ENCODE assay signal across 1 cellular context in the genomic region with DNA sequence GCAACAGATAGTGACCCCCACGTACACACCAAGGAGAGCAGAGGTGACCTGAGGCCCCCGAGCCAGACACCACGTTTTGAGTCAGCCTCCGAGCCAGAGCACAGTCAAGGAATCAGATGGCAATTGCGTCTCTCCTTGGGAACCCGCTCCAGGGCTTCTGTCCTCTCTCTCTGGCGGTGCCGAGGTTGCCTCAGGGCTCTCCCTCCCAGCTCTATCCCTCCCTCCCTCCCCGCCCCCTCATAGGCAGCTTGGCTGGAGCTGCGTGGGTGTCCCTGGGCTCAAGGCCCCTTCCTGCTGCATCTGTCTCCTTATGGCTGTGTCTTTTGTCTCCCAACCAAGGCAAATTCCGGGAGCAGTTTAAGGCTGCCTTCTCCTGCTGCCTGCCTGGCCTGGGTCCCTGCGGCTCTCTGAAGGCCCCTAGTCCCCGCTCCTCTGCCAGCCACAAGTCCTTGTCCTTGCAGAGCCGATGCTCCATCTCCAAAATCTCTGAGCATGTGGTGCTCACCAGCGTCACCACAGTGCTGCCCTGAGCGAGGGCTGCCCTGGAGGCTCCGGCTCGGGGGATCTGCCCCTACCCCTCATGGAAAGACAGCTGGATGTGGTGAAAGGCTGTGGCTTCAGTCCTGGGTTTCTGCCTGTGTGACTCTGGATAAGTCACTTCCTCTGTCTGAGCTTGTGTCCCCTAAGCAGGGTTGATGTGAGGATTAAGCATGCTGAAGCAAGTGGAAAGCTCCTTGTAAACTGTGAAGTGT.
TF ChIP-seq lines count a peak whose summit lies in the region.

No MANE protein-coding gene starts in this region.

TF ChIP-seq in H1, 55 proteins besides CTCF, POLR2A, EP300 and RAD21:
- peak; percentile 38; the same call in 1 of the 2 replicates for TF ChIP-seq EGR1 (IDR thresholded peaks at IDR 0.05; ENCODE audit: borderline replicate concordance, low read depth, low read length)
- TF ChIP-seq YY1 (IDR thresholded peaks at IDR 0.05; ENCODE audit: low read depth, low read length), result no peak
- TF ChIP-seq GABPA (IDR thresholded peaks at IDR 0.05; ENCODE audit: borderline replicate concordance, insufficient read depth, low read length), result no peak
TF ChIP-seq in H1: peak in this region for 1.
